28 cellular contexts compared by ENCODE assay signal in the genomic region with DNA sequence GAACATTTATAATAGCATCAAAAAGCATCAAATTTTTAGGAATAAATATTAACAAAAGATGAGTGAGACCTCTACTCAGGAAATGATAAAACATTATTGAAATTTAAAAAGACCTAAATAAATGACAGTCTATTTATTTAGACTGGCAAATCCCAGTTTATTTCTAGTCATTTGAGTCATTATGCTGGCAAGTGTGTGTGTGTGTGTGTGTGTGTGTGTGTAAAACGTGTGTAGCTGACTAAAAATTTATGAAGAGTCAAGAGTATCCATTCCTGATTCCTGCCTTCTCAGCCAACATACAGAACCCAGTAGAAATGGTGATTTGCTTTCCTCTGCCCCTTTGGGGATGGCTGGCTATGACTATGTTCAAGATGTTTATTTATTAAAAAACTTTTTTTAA.
"Had no signal": no experiment of that assay in that cellular context is flagged by ENCODE, and none has a peak within 500 bp of the region (broad histone marks: within the 10 kb centered on the region; RNA-seq: fewer than 3 reads in every experiment).

No MANE protein-coding gene starts in this region.

- DNase-seq: activated CD4-positive, alpha-beta T cell treated with anti-CD3 and anti-CD28 coated beads for 36 hours; activated CD4-positive, CD25-positive, alpha-beta regulatory T cell; activated CD8-positive, alpha-beta memory T cell treated with anti-CD3 and anti-CD28 coated beads, Interleukin-2, amount 10 ng/mL, durations not matched to agents 7 days and 5 days; activated CD8-positive, alpha-beta T cell treated with anti-CD3 and anti-CD28 coated beads, Interleukin-2, amount 10 ng/mL, durations not matched to agents 7 days and 5 days; activated naive CD4-positive, alpha-beta T cell; activated T-cell treated with anti-CD3 and anti-CD28 coated beads, Interleukin-2, amount 50 U/mL, for 48 hours; body of pancreas; colonic mucosa; effector CD8-positive, alpha-beta T cell; heart left ventricle; kidney glomerular epithelial cell; lower lobe of right lung; mesenchymal stem cell; pancreas; sigmoid colon; stimulated activated CD4-positive, alpha-beta T cell treated with anti-CD3 and anti-CD28 coated beads, Interleukin-1b, Interleukin-23, amount 100 ng/mL, for 48 hours; stimulated activated CD4-positive, alpha-beta T cell treated with anti-CD3 and anti-CD28 coated beads, Interleukin-4, amount 100 ng/mL, for 4 hours; stimulated activated CD8-positive, alpha-beta memory T cell treated with anti-CD3 and anti-CD28 coated beads, Interleukin-4, amount 100 ng/mL, for 48 hours; stimulated activated naive CD8-positive, alpha-beta T cell treated with anti-CD3 and anti-CD28 coated beads, Interleukin-15, amount 100 ng/mL, for 72 hours; substantia nigra; T-helper 2 cell had no signal

- H3K4me1 ChIP-seq: colonic mucosa had no signal

- H3K27me3 ChIP-seq: body of pancreas, colonic mucosa, heart left ventricle, pancreas, sigmoid colon had no signal

- H3K4me2 ChIP-seq: smooth muscle cell had no signal

- H3K36me3 ChIP-seq: colonic mucosa, heart left ventricle, lower lobe of right lung, pancreas, prostate gland, sigmoid colon had no signal

- ATAC-seq: activated CD4-positive, alpha-beta T cell treated with anti-CD3 and anti-CD28 coated beads for 36 hours; activated CD8-positive, alpha-beta memory T cell treated with anti-CD3 and anti-CD28 coated beads, Interleukin-2, amount 10 ng/mL, durations not matched to agents 7 days and 5 days; activated CD8-positive, alpha-beta T cell treated with anti-CD3 and anti-CD28 coated beads, Interleukin-2, amount 10 ng/mL, durations not matched to agents 7 days and 5 days; activated naive CD4-positive, alpha-beta T cell treated with anti-CD3 and anti-CD28 coated beads, Interleukin-2, amount 50 U/mL, for 72 hours; body of pancreas; heart left ventricle; left lobe of liver; lower lobe of right lung; pancreas; stimulated activated memory B cell treated with anti-CD40 and anti-IgM and Interleukin-4, amounts not matched to agents 10 μg/mL and 1 μg/mL and 100 μg/mL, for 72 hours; stimulated activated naive CD8-positive, alpha-beta T cell treated with anti-CD3 and anti-CD28 coated beads, Interleukin-15, amount 100 ng/mL, for 72 hours had no signal

- H3K27me3 Mint-ChIP-seq: activated CD4-positive, alpha-beta T cell treated with anti-CD3 and anti-CD28 coated beads for 36 hours; activated CD8-positive, alpha-beta memory T cell treated with anti-CD3 and anti-CD28 coated beads, Interleukin-2, amount 10 ng/mL, durations not matched to agents 7 days and 5 days; stimulated activated memory B cell treated with anti-CD40 and anti-IgM and Interleukin-4, amounts not matched to agents 10 μg/mL and 1 μg/mL and 100 μg/mL, for 72 hours; stimulated activated naive CD8-positive, alpha-beta T cell treated with anti-CD3 and anti-CD28 coated beads, Interleukin-15, amount 100 ng/mL, for 72 hours had no signal

- H3K4me1 Mint-ChIP-seq: activated CD4-positive, alpha-beta T cell treated with anti-CD3 and anti-CD28 coated beads for 36 hours; stimulated activated naive CD8-positive, alpha-beta T cell treated with anti-CD3 and anti-CD28 coated beads, Interleukin-15, amount 100 ng/mL, for 72 hours had no signal

- H3K27ac ChIP-seq: body of pancreas, colonic mucosa, lower lobe of right lung, pancreas, prostate gland, sigmoid colon had no signal

- H3K9me3 ChIP-seq: body of pancreas, colonic mucosa, heart left ventricle, lower lobe of right lung, pancreas, prostate gland, sigmoid colon had no signal

- H3K4me3 ChIP-seq: body of pancreas, colonic mucosa, heart left ventricle, lower lobe of right lung, pancreas, prostate gland, sigmoid colon, smooth muscle cell had no signal

- H3K27ac Mint-ChIP-seq: activated CD4-positive, alpha-beta T cell treated with anti-CD3 and anti-CD28 coated beads for 36 hours; activated CD8-positive, alpha-beta memory T cell treated with anti-CD3 and anti-CD28 coated beads, Interleukin-2, amount 10 ng/mL, durations not matched to agents 7 days and 5 days; activated CD8-positive, alpha-beta T cell treated with anti-CD3 and anti-CD28 coated beads, Interleukin-2, amount 10 ng/mL, durations not matched to agents 7 days and 5 days; activated naive CD4-positive, alpha-beta T cell treated with anti-CD3 and anti-CD28 coated beads, Interleukin-2, amount 50 U/mL, for 72 hours; activated T-helper 2 cell treated with anti-CD3 and anti-CD28 coated beads, Interferon-gamma antibody, Interleukin-2, Interleukin-4, amounts not matched to agents 10 μg/mL and 5 μg/mL and 100 μg/mL, durations not matched to agents 14 hours and 24 hours and 36 hours; stimulated activated memory B cell treated with anti-CD40 and anti-IgM and Interleukin-4, amounts not matched to agents 10 μg/mL and 1 μg/mL and 100 μg/mL, for 72 hours; stimulated activated naive CD8-positive, alpha-beta T cell treated with anti-CD3 and anti-CD28 coated beads, Interleukin-15, amount 100 ng/mL, for 72 hours had no signal

- H3K4me3 Mint-ChIP-seq: activated CD4-positive, alpha-beta T cell treated with anti-CD3 and anti-CD28 coated beads for 36 hours; activated CD8-positive, alpha-beta memory T cell treated with anti-CD3 and anti-CD28 coated beads, Interleukin-2, amount 10 ng/mL, durations not matched to agents 7 days and 5 days; activated CD8-positive, alpha-beta T cell treated with anti-CD3 and anti-CD28 coated beads, Interleukin-2, amount 10 ng/mL, durations not matched to agents 7 days and 5 days; nephron; stimulated activated memory B cell treated with anti-CD40 and anti-IgM and Interleukin-4, amounts not matched to agents 10 μg/mL and 1 μg/mL and 100 μg/mL, for 72 hours; stimulated activated naive CD8-positive, alpha-beta T cell treated with anti-CD3 and anti-CD28 coated beads, Interleukin-15, amount 100 ng/mL, for 72 hours had no signal

- H3K36me3 Mint-ChIP-seq: activated CD8-positive, alpha-beta memory T cell treated with anti-CD3 and anti-CD28 coated beads, Interleukin-2, amount 10 ng/mL, durations not matched to agents 7 days and 5 days; activated naive CD4-positive, alpha-beta T cell treated with anti-CD3 and anti-CD28 coated beads, Interleukin-2, amount 50 U/mL, for 72 hours had no signal

- H3K9me3 Mint-ChIP-seq: activated naive CD4-positive, alpha-beta T cell treated with anti-CD3 and anti-CD28 coated beads, Interleukin-2, amount 50 U/mL, for 72 hours; activated T-helper 2 cell treated with anti-CD3 and anti-CD28 coated beads, Interferon-gamma antibody, Interleukin-2, Interleukin-4, amounts not matched to agents 10 μg/mL and 5 μg/mL and 100 μg/mL, durations not matched to agents 14 hours and 24 hours and 36 hours; nephron; stimulated activated memory B cell treated with anti-CD40 and anti-IgM and Interleukin-4, amounts not matched to agents 10 μg/mL and 1 μg/mL and 100 μg/mL, for 72 hours; stimulated activated naive CD8-positive, alpha-beta T cell treated with anti-CD3 and anti-CD28 coated beads, Interleukin-15, amount 100 ng/mL, for 72 hours had no signal
